12 cellular contexts compared by ENCODE assay signal in genomic region chr5:71693828-71694427, GRCh38. TPM values are rescaled to one million over a fixed set of nuclear protein-coding genes. Genes with fewer than 3 reads are reported as not detected.
DNase-seq lines count a peak whose midpoint lies in the region; ATAC-seq and TF ChIP-seq lines count a peak whose summit lies in the region.
"Had no signal": no experiment of that assay in that cellular context is flagged by ENCODE, and none has a peak within 500 bp of the region (broad histone marks: within the 10 kb centered on the region; RNA-seq: fewer than 3 reads in every experiment).

No MANE protein-coding gene starts in this region.

- H2AFZ ChIP-seq in ACC112 (ENCODE audit: low read length, unreplicated experiment) = no peak overlapping the region
- H2AFZ ChIP-seq in Loucy (ENCODE audit: low read length) = peak overlapping the region; percentile 38

- H3K4me2 ChIP-seq in Loucy (ENCODE audit: low read depth, low read length, poor library complexity, severe bottlenecking) = no peak overlapping the region

- no peaks in the 10 kb centered on the region for H3F3A ChIP-seq in Loucy (ENCODE audit: low read depth)

- TF ChIP-seq POLR2A in vagina (IDR thresholded peaks at IDR 0.05) = no peak

- no peaks in the 10 kb centered on the region for H3K79me2 ChIP-seq in ACC112 (ENCODE audit: control insufficient read depth, insufficient read depth, low read length, unreplicated experiment)
- no peaks in the 10 kb centered on the region for H3K79me2 ChIP-seq in Loucy (ENCODE audit: insufficient read depth, low read length)

- WGBS in liver = 20% methylated on average over 7 of the region's 7 CpGs
- 12 to 19% (median 14%) methylated on average over 7 of the region's 7 CpGs for WGBS in psoas muscle, 3 donors

- H3K9me3 ChIP-seq in Loucy (ENCODE audit: insufficient read depth, low read depth, low read length) = no peaks in the 10 kb centered on the region
- no peaks in the 10 kb centered on the region for H3K9me3 ChIP-seq in liver (ENCODE audit: control insufficient read depth in 4 of 4, low read length in 3 of 4)
- no peaks in the 10 kb centered on the region for H3K9me3 ChIP-seq in vagina
- H3K9me3 ChIP-seq in psoas muscle = no peaks in the 10 kb centered on the region
- H3K9me3 ChIP-seq: colonic mucosa had no signal

- H3K27ac ChIP-seq in ACC112 (ENCODE audit: low read depth, low read length) (no peak overlapping the region), liver (ENCODE audit: low read depth in 1 of 2, low read length in 2 of 2) (no peak overlapping the region), vagina (no peak overlapping the region), psoas muscle (no peak overlapping the region)
- H3K27ac ChIP-seq: colonic mucosa had no signal

- peaks cover 4% of the 10 kb centered on the region; the same call in 1 of the 2 replicates for H3K9me3 Mint-ChIP-seq in WTC11
- H3K9me3 Mint-ChIP-seq: neural crest cell had no signal

- H3K27me3 ChIP-seq in ACC112 (ENCODE audit: insufficient read depth, low read length) = peaks cover 78% of the 10 kb centered on the region
- no peaks in the 10 kb centered on the region for H3K27me3 ChIP-seq in Loucy (ENCODE audit: insufficient read depth, low read length, poor library complexity, severe bottlenecking)
- peaks cover 0 to 4% (median 0%) of the 10 kb centered on the region in 4 donors for H3K27me3 ChIP-seq in liver (ENCODE audit: control insufficient read depth in 4 of 4, insufficient read depth in 4 of 4, low read length in 3 of 4)
- H3K27me3 ChIP-seq in vagina = no peaks in the 10 kb centered on the region
- peaks cover 0 to 14% (median 0%) of the 10 kb centered on the region in 3 donors for H3K27me3 ChIP-seq in psoas muscle (ENCODE audit: insufficient read depth in 3 of 3, low read length in 2 of 3)
- H3K27me3 ChIP-seq: colonic mucosa had no signal

- H3K4me3 ChIP-seq in ACC112 (ENCODE audit: low read depth, low read length) (0 out of 2 replicates have a peak overlapping the region, but pooled peaks have one; percentile 5), Loucy (ENCODE audit: low read length, poor library complexity, severe bottlenecking) (no peak overlapping the region), liver (ENCODE audit: low read depth in 1 of 3, low read length in 3 of 3) (no peak overlapping the region), vagina (no peak overlapping the region), psoas muscle (no peak overlapping the region)
- H3K4me3 ChIP-seq: colonic mucosa had no signal

- H3K4me1 ChIP-seq in ACC112 (ENCODE audit: control insufficient read depth, insufficient read depth, low read length, unreplicated experiment) (no peaks in the 10 kb centered on the region), Loucy (ENCODE audit: insufficient read depth, low read length, poor library complexity, severe bottlenecking) (peaks cover 8% of the 10 kb centered on the region), liver (ENCODE audit: control insufficient read depth in 4 of 4, insufficient read depth in 4 of 4, low read length in 3 of 4) (peaks cover 0 to 2% (median 0%) of the 10 kb centered on the region in 4 donors), vagina (no peaks in the 10 kb centered on the region), psoas muscle (no peaks in the 10 kb centered on the region)
- H3K4me1 ChIP-seq: colonic mucosa had no signal

- H3K4me3 Mint-ChIP-seq in WTC11 = peak overlapping the region; percentile 16
- H3K4me3 Mint-ChIP-seq: activated naive CD8-positive, alpha-beta T cell; neural crest cell had no signal

- DNase-seq in WTC11 (ENCODE audit: low spot score) = peak; percentile 26
- DNase-seq in vagina (ENCODE audit: extremely low spot score in 2 of 2) = no peak
- DNase-seq in GM03348 (ENCODE audit: low spot score) = no peak
- no peak for DNase-seq in psoas muscle
- DNase-seq: colonic mucosa had no signal

- TF ChIP-seq CTCF in Loucy (conservative IDR thresholded peaks at IDR 0.05; ENCODE audit: low read length) = no peak
- TF ChIP-seq CTCF in WTC11 (IDR thresholded peaks at IDR 0.05) = no peak
- TF ChIP-seq CTCF in liver (IDR thresholded peaks at IDR 0.05; ENCODE audit: low read depth, low read length, missing input control) = no peak
- no peak for TF ChIP-seq CTCF in vagina (IDR thresholded peaks at IDR 0.05)
- no peak for TF ChIP-seq CTCF in psoas muscle (IDR thresholded peaks at IDR 0.05)

- intact Hi-C loops in vagina (cut with DNase I) (no loop called here), psoas muscle (cut with DNase I) (no loop called here)

- no peak for TF ChIP-seq RAD21 in liver (IDR thresholded peaks at IDR 0.05)

- POLR2A ChIA-PET in WTC11 (lab: Charles Lee) = interaction anchor here (0.6 kb wide), 1 partner anchor 41 kb away, joined by 6 read pairs; no protein-coding TSS in a partner anchor

- H3K36me3 Mint-ChIP-seq in WTC11 = no peaks in the 10 kb centered on the region
- H3K36me3 Mint-ChIP-seq: activated naive CD8-positive, alpha-beta T cell had no signal

- no peaks in the 10 kb centered on the region for H3K9me2 ChIP-seq in Loucy (replicated peaks; ENCODE audit: low read depth, low read length)

- peaks cover 2% of the 10 kb centered on the region; the same call in 1 of the 2 replicates for H3K27me3 Mint-ChIP-seq in WTC11 (ENCODE audit: low read depth)

- H3K4me1 Mint-ChIP-seq in WTC11 = peaks cover 30% of the 10 kb centered on the region

- no peaks in the 10 kb centered on the region for H4K20me1 ChIP-seq in Loucy (ENCODE audit: insufficient read depth, low read length, poor library complexity, severe bottlenecking)

- H3K36me3 ChIP-seq in ACC112 (ENCODE audit: insufficient read depth, low read length) (no peaks in the 10 kb centered on the region), Loucy (ENCODE audit: insufficient read depth, low read length) (no peaks in the 10 kb centered on the region), liver (ENCODE audit: control insufficient read depth in 4 of 4, insufficient read depth in 3 of 4, low read depth in 1 of 4, low read length in 3 of 4) (no peaks in the 10 kb centered on the region), vagina (no peaks in the 10 kb centered on the region), psoas muscle (ENCODE audit: insufficient read depth in 1 of 2, low read depth in 1 of 2) (no peaks in the 10 kb centered on the region)
- H3K36me3 ChIP-seq: colonic mucosa had no signal

- CTCF ChIA-PET in WTC11 (lab: Charles Lee) = interaction anchor here (0.6 to 1.3 kb wide), 11 partner anchors 10 to 680 kb away, joined by 3 to 6 read pairs (median 4); partner anchors contain the start of gene CARTPT

- H3K27ac Mint-ChIP-seq in WTC11 = peak overlapping the region; percentile 67
- H3K27ac Mint-ChIP-seq: activated naive CD8-positive, alpha-beta T cell had no signal

- peak; percentile 82 for ATAC-seq in WTC11
- no peak for ATAC-seq in GM21367 (IDR thresholded peaks at IDR 0.05; ENCODE audit: unreplicated experiment)
- ATAC-seq in psoas muscle = no peak

- no peak overlapping the region for H3K9ac ChIP-seq in Loucy (ENCODE audit: low read depth, low read length, poor library complexity, severe bottlenecking)
- H3K9ac ChIP-seq in liver (ENCODE audit: low read depth in 1 of 2, low read length in 2 of 2) = no peak overlapping the region

TF ChIP-seq in WTC11, 78 proteins besides CTCF, POLR2A, EP300 and RAD21 (continues in another document):
- TF ChIP-seq FOXJ3 (CRISPR knock-in tag; IDR thresholded peaks at IDR 0.05; ENCODE audit: borderline replicate concordance) (no peak), NFE2L1 (CRISPR knock-in tag; IDR thresholded peaks at IDR 0.05) (no peak), ZSCAN18 (CRISPR knock-in tag; IDR thresholded peaks at IDR 0.05) (no peak), ZNF671 (CRISPR knock-in tag; IDR thresholded peaks at IDR 0.05) (no peak), GABPB1 (CRISPR knock-in tag; IDR thresholded peaks at IDR 0.05) (no peak), ZBTB21 (CRISPR knock-in tag; IDR thresholded peaks at IDR 0.05; ENCODE audit: borderline replicate concordance) (no peak), JUN (CRISPR knock-in tag; IDR thresholded peaks at IDR 0.05) (no peak), ZNF232 (CRISPR knock-in tag; IDR thresholded peaks at IDR 0.05) (no peak), NR1H2 (CRISPR knock-in tag; IDR thresholded peaks at IDR 0.05) (no peak)

TF ChIP-seq in liver, 16 proteins besides CTCF, POLR2A, EP300 and RAD21:
- TF ChIP-seq SP1 (IDR thresholded peaks at IDR 0.05) = peak; percentile 16
- TF ChIP-seq TAF1 (conservative IDR thresholded peaks at IDR 0.05) = no peak

RNA-seq across cellular contexts. Expression of gene CARTPT, which starts 25.1 kb away (rescaled TPM):
- total RNA-seq in WTC11 (2021) (not detected in 3 replicates), liver (not detected), vagina (not detected), psoas muscle (not detected)
- polyA plus RNA-seq in liver (not detected), psoas muscle (not detected)
- total RNA-seq: kidney epithelial cell, neural crest cell had no signal
